Comparison of ENCODE assay signal across 33 cellular contexts in genomic region chr2:18496516-18496915, GRCh38.
"Had no signal": no experiment of that assay in that cellular context is flagged by ENCODE, and none has a peak within 500 bp of the region (broad histone marks: within the 10 kb centered on the region; RNA-seq: fewer than 3 reads in every experiment).

No MANE protein-coding gene starts in this region.

- DNase-seq: Karpas-422, Kasumi-1, KBM-7, KG1, MG63, MV-4-11, NCI-H1048, NCI-H1092, NCI-H1092 treated with DMSO at 0.1 percent for 48 hours, NCI-H1105, NCI-H1105 treated with DMSO at 0.1 percent for 48 hours, NCI-H1417 treated with DMSO at 0.1 percent for 48 hours, NCI-H1436, NCI-H1436 treated with DMSO at 0.1 percent for 48 hours, NCI-H146, NCI-H1694, NCI-H1694 treated with DMSO at 0.1 percent for 48 hours, NCI-H187, NCI-H187 treated with DMSO at 0.1 percent for 48 hours, NCI-H1930, NCI-H2029, NCI-H2029 treated with DMSO at 0.1 percent for 48 hours, NCI-H2081, NCI-H2081 treated with DMSO at 0.1 percent for 48 hours, NCI-H2107, NCI-H2171, NCI-H2171 treated with DMSO at 0.1 percent for 48 hours, NCI-H2227 treated with DMSO at 0.1 percent for 48 hours, NCI-H226, NCI-H345, NCI-H446, NCI-H446 treated with DMSO at 0.1 percent for 48 hours had no signal

- H3K36me3 ChIP-seq: MG63 had no signal

- H3K4me3 ChIP-seq: MG63 had no signal

- H3K4me2 ChIP-seq: KMS-11 had no signal

- H3K27me3 ChIP-seq: MG63 had no signal

- H3K9ac ChIP-seq: KMS-11 had no signal

- H3K9me3 ChIP-seq: MG63 had no signal

- H3K27ac ChIP-seq: KMS-11 had no signal
